Comparison of ENCODE assay signal across 9 cellular contexts in genomic region chr10:11147723-11148122, GRCh38.
DNase-seq lines count a peak whose midpoint lies in the region; ATAC-seq and TF ChIP-seq lines count a peak whose summit lies in the region.
"Had no signal": no experiment of that assay in that cellular context is flagged by ENCODE, and none has a peak within 500 bp of the region (broad histone marks: within the 10 kb centered on the region; RNA-seq: fewer than 3 reads in every experiment).

No MANE protein-coding gene starts in this region.

- no peaks in the 10 kb centered on the region for H3K27me3 Mint-ChIP-seq in activated CD8-positive, alpha-beta T cell treated with anti-CD3 and anti-CD28 coated beads, Interleukin-2, amount 10 ng/mL, durations not matched to agents 7 days and 5 days (ENCODE audit: low read depth)

- no peaks in the 10 kb centered on the region for H3K36me3 ChIP-seq in neutrophil
- H3K36me3 ChIP-seq: SJSA1 had no signal

- TF ChIP-seq CTCF in GM13976 (IDR thresholded peaks at IDR 0.05; ENCODE audit: borderline replicate concordance, control extremely low read depth, extremely low read depth, insufficient read depth, missing control alignments) (peak; percentile 36), neutrophil (IDR thresholded peaks at IDR 0.05) (peak; percentile 63)

- peak overlapping the region; percentile 18 to 27 for H3K4me3 ChIP-seq in neutrophil (ENCODE audit: low read depth in 1 of 2, low read length in 1 of 2)
- H3K4me3 ChIP-seq: SJSA1 had no signal

- H3K9me3 Mint-ChIP-seq in activated CD8-positive, alpha-beta T cell treated with anti-CD3 and anti-CD28 coated beads, Interleukin-2, amount 10 ng/mL, durations not matched to agents 7 days and 5 days (ENCODE audit: insufficient read depth) = no peaks in the 10 kb centered on the region

- DNase-seq in GM13976 (ENCODE audit: low spot score) (no peak), HT-29 (ENCODE audit: low spot score) (no peak), NCI-H1694 (lab: John Stamatoyannopoulos, UW) (no peak), activated gamma-delta T cell (lab: John Stamatoyannopoulos, UW) (no peak), NCI-H1694 treated with DMSO at 0.1 percent for 48 hours (lab: John Stamatoyannopoulos, UW) (no peak)
- no peak for DNase-seq in activated CD8-positive, alpha-beta T cell treated with anti-CD3 and anti-CD28 coated beads, Interleukin-2, amount 10 ng/mL, durations not matched to agents 7 days and 5 days

- H3K36me3 Mint-ChIP-seq in activated CD8-positive, alpha-beta T cell treated with anti-CD3 and anti-CD28 coated beads, Interleukin-2, amount 10 ng/mL, durations not matched to agents 7 days and 5 days (ENCODE audit: low read depth) = peaks cover 5% of the 10 kb centered on the region

- H3K9me3 ChIP-seq in neutrophil = no peaks in the 10 kb centered on the region
- H3K9me3 ChIP-seq: SJSA1 had no signal

- peak overlapping the region; percentile 99 for H3K27ac Mint-ChIP-seq in activated CD8-positive, alpha-beta T cell treated with anti-CD3 and anti-CD28 coated beads, Interleukin-2, amount 10 ng/mL, durations not matched to agents 7 days and 5 days

- H3K27ac ChIP-seq in neutrophil = peak overlapping the region; percentile 77
- H3K27ac ChIP-seq: SJSA1 had no signal

- in situ Hi-C loops in GM13976 (cut with MboI; ENCODE audit: low sequenced_read_pairs, unreplicated experiment) = no loop called here

- peak; percentile 42 for ATAC-seq in HG03432 (IDR thresholded peaks at IDR 0.05; ENCODE audit: unreplicated experiment)
- peak; percentile 21 for ATAC-seq in activated CD8-positive, alpha-beta T cell treated with anti-CD3 and anti-CD28 coated beads, Interleukin-2, amount 10 ng/mL, durations not matched to agents 7 days and 5 days

- no peaks in the 10 kb centered on the region for H3K27me3 ChIP-seq in neutrophil

- POLR2A ChIA-PET in activated CD8-positive, alpha-beta T cell treated with anti-CD3 and anti-CD28 coated beads, Interleukin-2, amount 10 ng/mL, durations not matched to agents 7 days and 5 days (lab: Charles Lee) = interaction anchor here (2.9 to 19.5 kb wide), 2 partner anchors 25 to 62 kb away, joined by 11 to 1291 read pairs; no protein-coding TSS in a partner anchor

- peaks cover 98% of the 10 kb centered on the region for H3K4me1 Mint-ChIP-seq in activated CD8-positive, alpha-beta T cell treated with anti-CD3 and anti-CD28 coated beads, Interleukin-2, amount 10 ng/mL, durations not matched to agents 7 days and 5 days (ENCODE audit: low read depth)

- CTCF ChIA-PET in activated CD8-positive, alpha-beta T cell treated with anti-CD3 and anti-CD28 coated beads, Interleukin-2, amount 10 ng/mL, durations not matched to agents 7 days and 5 days (lab: Charles Lee) = interaction anchor here (1.8 to 16.7 kb wide), 3 partner anchors 12 to 30 kb away, joined by 7 to 324 read pairs (median 19); no protein-coding TSS in a partner anchor

- peak overlapping the region; percentile 72 for H3K4me3 Mint-ChIP-seq in activated CD8-positive, alpha-beta T cell treated with anti-CD3 and anti-CD28 coated beads, Interleukin-2, amount 10 ng/mL, durations not matched to agents 7 days and 5 days

- peaks cover 76 to 80% of the 10 kb centered on the region in 2 experiments for H3K4me1 ChIP-seq in neutrophil (ENCODE audit: control insufficient read depth in 1 of 2, insufficient read depth in 1 of 2, low read depth in 1 of 2, low read length in 1 of 2)
- H3K4me1 ChIP-seq: SJSA1 had no signal
